ENCODE assay signal across 20 cellular contexts in the genomic region with DNA sequence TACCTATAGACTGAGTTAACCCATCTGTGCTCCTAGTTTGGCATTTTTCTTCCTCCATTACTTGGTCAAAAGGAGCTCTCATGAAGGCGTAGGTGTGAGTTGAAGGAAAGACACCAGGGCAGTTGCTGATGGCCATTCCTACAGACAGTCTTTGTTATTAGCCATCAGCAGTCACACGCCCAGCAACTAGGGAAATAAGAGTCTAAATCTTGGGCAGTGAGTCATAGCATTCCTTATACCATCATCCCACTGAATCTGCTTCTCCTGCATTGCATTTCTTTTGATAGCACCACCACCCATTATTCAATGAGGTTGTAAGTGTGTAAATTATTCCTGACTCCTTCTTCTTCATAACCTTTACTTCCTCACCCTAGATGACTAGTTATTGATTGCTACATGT.
A peak's percentile ranks its signal among the peaks of the same experiment; 100 is the strongest.
DNase-seq lines count a peak whose midpoint lies in the region; ATAC-seq and TF ChIP-seq lines count a peak whose summit lies in the region.
"Had no signal": no experiment of that assay in that cellular context is flagged by ENCODE, and none has a peak within 500 bp of the region (broad histone marks: within the 10 kb centered on the region; RNA-seq: fewer than 3 reads in every experiment).

No MANE protein-coding gene starts in this region.

- no peak overlapping the region for H3K9ac ChIP-seq in adipocyte (ENCODE audit: low read length)

- H3K36me3 ChIP-seq in breast epithelium, result no peaks in the 10 kb centered on the region
- H3K36me3 ChIP-seq in adipocyte (ENCODE audit: control insufficient read depth, insufficient read depth, low read length, severe bottlenecking), result no peaks in the 10 kb centered on the region
- H3K36me3 ChIP-seq: ascending aorta, thoracic aorta had no signal

- no peak overlapping the region for H3K4me3 Mint-ChIP-seq in MCF 10A (ENCODE audit: unreplicated experiment)
- H3K4me3 Mint-ChIP-seq: T-helper 17 cell had no signal

- TF ChIP-seq CTCF in MCF 10A (IDR thresholded peaks at IDR 0.05; ENCODE audit: unreplicated experiment) (no peak), breast epithelium (IDR thresholded peaks at IDR 0.05) (no peak)

- H3K9me3 Mint-ChIP-seq in MCF 10A (ENCODE audit: unreplicated experiment), result peaks cover 11% of the 10 kb centered on the region

- peak; percentile 34 for DNase-seq in MCF 10A (ENCODE audit: unreplicated experiment)
- no peak for DNase-seq in breast epithelium (ENCODE audit: low spot score in 2 of 2)
- DNase-seq in adipocyte (ENCODE audit: low read depth), result peak; percentile 76
- peak; percentile 9 for DNase-seq in hepatic stellate cell (ENCODE audit: low spot score)
- DNase-seq in activated effector memory CD4-positive, alpha-beta T cell treated with Interleukin-2 at 50 U/mL for 16 hours, result no peak
- no peak for DNase-seq in NCI-H1092 treated with DMSO at 0.1 percent for 48 hours (lab: John Stamatoyannopoulos, UW)
- no peak for DNase-seq in NCI-H69 (lab: John Stamatoyannopoulos, UW)
- DNase-seq: activated CD4-positive, alpha-beta T cell treated with anti-CD3 and anti-CD28 coated beads, Interleukin-2, amount 50 U/mL, for 1 hour; DMS153; effector CD4-positive, alpha-beta T cell; head of caudate nucleus; NCI-H1105 treated with DMSO at 0.1 percent for 48 hours; NCI-H345; OCI-M1; small intestine; T-helper 17 cell had no signal

- no peaks in the 10 kb centered on the region for H3K4me1 Mint-ChIP-seq in MCF 10A (ENCODE audit: insufficient read depth, unreplicated experiment)
- H3K4me1 Mint-ChIP-seq: T-helper 17 cell had no signal

- no peak for TF ChIP-seq POLR2A in breast epithelium (IDR thresholded peaks at IDR 0.05)
- TF ChIP-seq POLR2A in GM18505 (IDR thresholded peaks at IDR 0.05; ENCODE audit: borderline replicate concordance, extremely low read depth, insufficient read depth, insufficient read length), result no peak

- H3K36me3 Mint-ChIP-seq in MCF 10A (ENCODE audit: insufficient read depth, unreplicated experiment), result no peaks in the 10 kb centered on the region

- H3K4me1 ChIP-seq in breast epithelium (no peaks in the 10 kb centered on the region), adipocyte (ENCODE audit: control insufficient read depth, insufficient read depth, low read length) (peaks cover 58% of the 10 kb centered on the region)
- H3K4me1 ChIP-seq: ascending aorta had no signal

- H3K27ac ChIP-seq in breast epithelium, result no peak overlapping the region
- H3K27ac ChIP-seq: 22Rv1, ascending aorta, thoracic aorta had no signal

- H3K4me3 ChIP-seq in breast epithelium (no peak overlapping the region), adipocyte (ENCODE audit: low read length) (peak overlapping the region; percentile 30)
- H3K4me3 ChIP-seq: ascending aorta, thoracic aorta had no signal

- no TSS peak for BruUV-seq in MCF 10A (replicated peaks; lab: Mats Ljungman, UMichigan)

- intact Hi-C loops in MCF 10A (cut with micrococcal nuclease) (no loop called here), breast epithelium (cut with DNase I; ENCODE audit: low total_unique reads) (no loop called here)

- CTCF ChIA-PET in MCF 10A (lab: Yijun Ruan, JAX), result no interaction called here

- POLR2A ChIA-PET in MCF 10A (lab: Yijun Ruan, JAX), result no interaction called here

- H3K27ac Mint-ChIP-seq in MCF 10A (ENCODE audit: low read depth, unreplicated experiment), result no peak overlapping the region
- H3K27ac Mint-ChIP-seq: T-helper 17 cell had no signal

- H3K27me3 ChIP-seq in breast epithelium, result no peaks in the 10 kb centered on the region
- H3K27me3 ChIP-seq in adipocyte (replicated peaks; ENCODE audit: control insufficient read depth, insufficient read depth, low read length), result no peaks in the 10 kb centered on the region
- H3K27me3 ChIP-seq: ascending aorta had no signal

- H3K27me3 Mint-ChIP-seq in MCF 10A (ENCODE audit: insufficient read depth, unreplicated experiment), result no peaks in the 10 kb centered on the region
- H3K27me3 Mint-ChIP-seq: T-helper 17 cell had no signal

- no peak for ATAC-seq in GM18505 (IDR thresholded peaks at IDR 0.05; ENCODE audit: unreplicated experiment)
- ATAC-seq: T-helper 17 cell had no signal

- H3K9me3 ChIP-seq in breast epithelium, result peaks cover 8 to 12% of the 10 kb centered on the region in 2 donors
- peaks cover 17% of the 10 kb centered on the region for H3K9me3 ChIP-seq in adipocyte (ENCODE audit: control insufficient read depth, low read length)
- H3K9me3 ChIP-seq: ascending aorta, thoracic aorta had no signal

Comparison
In these comparisons a context has a peak if more than half of its experiments do, and no peak if none do; other contexts are left out.
1. DNase-seq: peak in MCF 10A (single experiment), adipocyte (single experiment) and hepatic stellate cell (single experiment); none in breast epithelium (0 of 2), activated effector memory CD4-positive, alpha-beta T cell treated with Interleukin-2 at 50 U/mL for 16 hours (single experiment), NCI-H1092 treated with DMSO at 0.1 percent for 48 hours (single experiment) and NCI-H69 (single experiment).